1 cellular context compared by ENCODE assay signal in the genomic region with DNA sequence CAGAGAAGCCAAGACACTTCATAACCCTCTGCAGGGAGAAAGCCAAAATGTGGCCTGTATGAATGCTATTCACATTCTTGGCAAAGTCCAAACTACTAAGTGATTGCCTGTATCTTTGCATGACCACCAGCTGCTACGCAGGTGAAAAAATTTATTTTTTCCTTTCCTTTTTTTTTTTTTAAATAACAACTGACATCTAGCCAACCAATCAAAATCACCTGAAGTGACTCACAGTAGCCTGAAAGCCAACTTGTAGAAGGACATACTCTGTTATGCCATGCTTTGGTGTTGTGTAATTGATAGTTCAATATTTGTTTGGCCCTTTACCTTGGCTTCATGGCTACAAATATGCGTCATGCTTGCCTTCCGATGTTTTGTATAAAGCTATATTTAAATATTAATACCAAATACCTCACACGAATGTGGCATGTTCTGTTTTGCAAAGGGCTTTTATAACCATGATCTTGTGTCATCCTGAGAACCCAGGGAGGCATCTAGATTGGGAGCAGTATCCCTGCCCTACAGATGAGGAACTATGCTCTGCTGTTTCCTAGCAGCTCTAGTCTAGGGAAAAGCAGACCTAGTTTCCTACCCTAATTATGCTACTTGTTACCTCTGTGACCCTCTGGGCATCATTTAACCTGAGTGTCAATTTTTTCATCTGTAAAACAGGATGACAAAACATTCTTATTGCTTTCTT.
A peak's percentile ranks its signal among the peaks of the same experiment; 100 is the strongest.
TF ChIP-seq lines count a peak whose summit lies in the region.

No MANE protein-coding gene starts in this region.

TF ChIP-seq in HepG2, 621 proteins besides CTCF, POLR2A, EP300 and RAD21 (continued from another document and continues in another):
- TF ChIP-seq, protein P1, sequence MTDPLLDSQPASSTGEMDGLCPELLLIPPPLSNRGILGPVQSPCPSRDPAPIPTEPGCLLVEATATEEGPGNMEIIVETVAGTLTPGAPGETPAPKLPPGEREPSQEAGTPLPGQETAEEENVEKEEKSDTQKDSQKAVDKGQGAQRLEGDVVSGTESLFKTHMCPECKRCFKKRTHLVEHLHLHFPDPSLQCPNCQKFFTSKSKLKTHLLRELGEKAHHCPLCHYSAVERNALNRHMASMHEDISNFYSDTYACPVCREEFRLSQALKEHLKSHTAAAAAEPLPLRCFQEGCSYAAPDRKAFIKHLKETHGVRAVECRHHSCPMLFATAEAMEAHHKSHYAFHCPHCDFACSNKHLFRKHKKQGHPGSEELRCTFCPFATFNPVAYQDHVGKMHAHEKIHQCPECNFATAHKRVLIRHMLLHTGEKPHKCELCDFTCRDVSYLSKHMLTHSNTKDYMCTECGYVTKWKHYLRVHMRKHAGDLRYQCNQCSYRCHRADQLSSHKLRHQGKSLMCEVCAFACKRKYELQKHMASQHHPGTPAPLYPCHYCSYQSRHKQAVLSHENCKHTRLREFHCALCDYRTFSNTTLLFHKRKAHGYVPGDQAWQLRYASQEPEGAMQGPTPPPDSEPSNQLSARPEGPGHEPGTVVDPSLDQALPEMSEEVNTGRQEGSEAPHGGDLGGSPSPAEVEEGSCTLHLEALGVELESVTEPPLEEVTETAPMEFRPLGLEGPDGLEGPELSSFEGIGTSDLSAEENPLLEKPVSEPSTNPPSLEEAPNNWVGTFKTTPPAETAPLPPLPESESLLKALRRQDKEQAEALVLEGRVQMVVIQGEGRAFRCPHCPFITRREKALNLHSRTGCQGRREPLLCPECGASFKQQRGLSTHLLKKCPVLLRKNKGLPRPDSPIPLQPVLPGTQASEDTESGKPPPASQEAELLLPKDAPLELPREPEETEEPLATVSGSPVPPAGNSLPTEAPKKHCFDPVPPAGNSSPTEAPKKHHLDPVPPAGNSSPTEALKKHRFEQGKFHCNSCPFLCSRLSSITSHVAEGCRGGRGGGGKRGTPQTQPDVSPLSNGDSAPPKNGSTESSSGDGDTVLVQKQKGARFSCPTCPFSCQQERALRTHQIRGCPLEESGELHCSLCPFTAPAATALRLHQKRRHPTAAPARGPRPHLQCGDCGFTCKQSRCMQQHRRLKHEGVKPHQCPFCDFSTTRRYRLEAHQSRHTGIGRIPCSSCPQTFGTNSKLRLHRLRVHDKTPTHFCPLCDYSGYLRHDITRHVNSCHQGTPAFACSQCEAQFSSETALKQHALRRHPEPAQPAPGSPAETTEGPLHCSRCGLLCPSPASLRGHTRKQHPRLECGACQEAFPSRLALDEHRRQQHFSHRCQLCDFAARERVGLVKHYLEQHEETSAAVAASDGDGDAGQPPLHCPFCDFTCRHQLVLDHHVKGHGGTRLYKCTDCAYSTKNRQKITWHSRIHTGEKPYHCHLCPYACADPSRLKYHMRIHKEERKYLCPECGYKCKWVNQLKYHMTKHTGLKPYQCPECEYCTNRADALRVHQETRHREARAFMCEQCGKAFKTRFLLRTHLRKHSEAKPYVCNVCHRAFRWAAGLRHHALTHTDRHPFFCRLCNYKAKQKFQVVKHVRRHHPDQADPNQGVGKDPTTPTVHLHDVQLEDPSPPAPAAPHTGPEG (CRISPR knock-in tag; IDR thresholded peaks at IDR 0.05): no peak
- TF ChIP-seq, protein P2, sequence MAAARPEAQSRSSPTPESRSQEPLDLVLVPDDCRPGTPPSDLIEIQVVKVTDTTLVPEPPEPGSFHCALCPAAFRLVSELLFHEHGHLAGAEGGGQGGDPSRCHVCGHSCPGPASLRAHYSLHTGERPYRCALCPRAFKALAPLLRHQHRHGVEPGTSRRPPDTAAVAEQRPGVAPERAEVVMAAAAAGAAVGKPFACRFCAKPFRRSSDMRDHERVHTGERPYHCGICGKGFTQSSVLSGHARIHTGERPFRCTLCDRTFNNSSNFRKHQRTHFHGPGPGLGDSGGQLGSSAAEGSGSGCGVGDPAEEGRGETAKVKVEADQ (CRISPR knock-in tag; IDR thresholded peaks at IDR 0.05; ENCODE audit: borderline replicate concordance): no peak
- TF ChIP-seq, protein P3, sequence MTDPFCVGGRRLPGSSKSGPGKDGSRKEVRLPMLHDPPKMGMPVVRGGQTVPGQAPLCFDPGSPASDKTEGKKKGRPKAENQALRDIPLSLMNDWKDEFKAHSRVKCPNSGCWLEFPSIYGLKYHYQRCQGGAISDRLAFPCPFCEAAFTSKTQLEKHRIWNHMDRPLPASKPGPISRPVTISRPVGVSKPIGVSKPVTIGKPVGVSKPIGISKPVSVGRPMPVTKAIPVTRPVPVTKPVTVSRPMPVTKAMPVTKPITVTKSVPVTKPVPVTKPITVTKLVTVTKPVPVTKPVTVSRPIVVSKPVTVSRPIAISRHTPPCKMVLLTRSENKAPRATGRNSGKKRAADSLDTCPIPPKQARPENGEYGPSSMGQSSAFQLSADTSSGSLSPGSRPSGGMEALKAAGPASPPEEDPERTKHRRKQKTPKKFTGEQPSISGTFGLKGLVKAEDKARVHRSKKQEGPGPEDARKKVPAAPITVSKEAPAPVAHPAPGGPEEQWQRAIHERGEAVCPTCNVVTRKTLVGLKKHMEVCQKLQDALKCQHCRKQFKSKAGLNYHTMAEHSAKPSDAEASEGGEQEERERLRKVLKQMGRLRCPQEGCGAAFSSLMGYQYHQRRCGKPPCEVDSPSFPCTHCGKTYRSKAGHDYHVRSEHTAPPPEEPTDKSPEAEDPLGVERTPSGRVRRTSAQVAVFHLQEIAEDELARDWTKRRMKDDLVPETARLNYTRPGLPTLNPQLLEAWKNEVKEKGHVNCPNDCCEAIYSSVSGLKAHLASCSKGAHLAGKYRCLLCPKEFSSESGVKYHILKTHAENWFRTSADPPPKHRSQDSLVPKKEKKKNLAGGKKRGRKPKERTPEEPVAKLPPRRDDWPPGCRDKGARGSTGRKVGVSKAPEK (CRISPR knock-in tag; IDR thresholded peaks at IDR 0.05; ENCODE audit: borderline replicate concordance): no peak
- TF ChIP-seq DNMT1 (CRISPR knock-in tag; IDR thresholded peaks at IDR 0.05) (no peak), ZNF660 (CRISPR knock-in tag; IDR thresholded peaks at IDR 0.05; ENCODE audit: borderline replicate concordance, low read depth) (no peak), MXD4 (CRISPR knock-in tag; IDR thresholded peaks at IDR 0.05) (no peak), KDM6A (CRISPR knock-in tag; IDR thresholded peaks at IDR 0.05; ENCODE audit: low read depth) (peak; percentile 41), REPIN1 (CRISPR knock-in tag; IDR thresholded peaks at IDR 0.05; ENCODE audit: borderline replicate concordance, low read depth) (no peak), ZNF674 (CRISPR knock-in tag; IDR thresholded peaks at IDR 0.05; ENCODE audit: low read depth) (no peak), WIZ (CRISPR knock-in tag; IDR thresholded peaks at IDR 0.05) (no peak), RBM22 (optimal IDR thresholded peaks at IDR 0.05; ENCODE audit: low read length) (no peak), ZNF264 (CRISPR knock-in tag; IDR thresholded peaks at IDR 0.05) (no peak), MTF2 (CRISPR knock-in tag; IDR thresholded peaks at IDR 0.05; ENCODE audit: borderline replicate concordance) (no peak), NFE2 (CRISPR knock-in tag; IDR thresholded peaks at IDR 0.05) (no peak), NR2F2 (IDR thresholded peaks at IDR 0.05; ENCODE audit: borderline replicate concordance, low read depth) (peak; percentile 69), PRPF4 (IDR thresholded peaks at IDR 0.05; ENCODE audit: low read depth, low read length, poor library complexity, severe bottlenecking) (no peak), ZNF598 (CRISPR knock-in tag; IDR thresholded peaks at IDR 0.05; ENCODE audit: borderline replicate concordance) (no peak), ZNF543 (CRISPR knock-in tag; IDR thresholded peaks at IDR 0.05) (no peak), ZNF777 (CRISPR knock-in tag; IDR thresholded peaks at IDR 0.05) (no peak), ZSCAN25 (CRISPR knock-in tag; IDR thresholded peaks at IDR 0.05) (no peak), PAX8 (CRISPR knock-in tag; IDR thresholded peaks at IDR 0.05; ENCODE audit: borderline replicate concordance) (no peak), ZNF724P (CRISPR knock-in tag; IDR thresholded peaks at IDR 0.05; ENCODE audit: borderline replicate concordance) (no peak), NR3C1 (CRISPR knock-in tag; IDR thresholded peaks at IDR 0.05) (no peak), NRL (CRISPR knock-in tag; IDR thresholded peaks at IDR 0.05; ENCODE audit: borderline replicate concordance) (no peak), ZNF24 (IDR thresholded peaks at IDR 0.05) (no peak), ZNF33A (CRISPR knock-in tag; IDR thresholded peaks at IDR 0.05; ENCODE audit: borderline replicate concordance) (no peak)
- TF ChIP-seq, protein P4, sequence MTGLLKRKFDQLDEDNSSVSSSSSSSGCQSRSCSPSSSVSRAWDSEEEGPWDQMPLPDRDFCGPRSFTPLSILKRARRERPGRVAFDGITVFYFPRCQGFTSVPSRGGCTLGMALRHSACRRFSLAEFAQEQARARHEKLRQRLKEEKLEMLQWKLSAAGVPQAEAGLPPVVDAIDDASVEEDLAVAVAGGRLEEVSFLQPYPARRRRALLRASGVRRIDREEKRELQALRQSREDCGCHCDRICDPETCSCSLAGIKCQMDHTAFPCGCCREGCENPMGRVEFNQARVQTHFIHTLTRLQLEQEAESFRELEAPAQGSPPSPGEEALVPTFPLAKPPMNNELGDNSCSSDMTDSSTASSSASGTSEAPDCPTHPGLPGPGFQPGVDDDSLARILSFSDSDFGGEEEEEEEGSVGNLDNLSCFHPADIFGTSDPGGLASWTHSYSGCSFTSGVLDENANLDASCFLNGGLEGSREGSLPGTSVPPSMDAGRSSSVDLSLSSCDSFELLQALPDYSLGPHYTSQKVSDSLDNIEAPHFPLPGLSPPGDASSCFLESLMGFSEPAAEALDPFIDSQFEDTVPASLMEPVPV (CRISPR knock-in tag; IDR thresholded peaks at IDR 0.05): no peak
- TF ChIP-seq, protein P5, sequence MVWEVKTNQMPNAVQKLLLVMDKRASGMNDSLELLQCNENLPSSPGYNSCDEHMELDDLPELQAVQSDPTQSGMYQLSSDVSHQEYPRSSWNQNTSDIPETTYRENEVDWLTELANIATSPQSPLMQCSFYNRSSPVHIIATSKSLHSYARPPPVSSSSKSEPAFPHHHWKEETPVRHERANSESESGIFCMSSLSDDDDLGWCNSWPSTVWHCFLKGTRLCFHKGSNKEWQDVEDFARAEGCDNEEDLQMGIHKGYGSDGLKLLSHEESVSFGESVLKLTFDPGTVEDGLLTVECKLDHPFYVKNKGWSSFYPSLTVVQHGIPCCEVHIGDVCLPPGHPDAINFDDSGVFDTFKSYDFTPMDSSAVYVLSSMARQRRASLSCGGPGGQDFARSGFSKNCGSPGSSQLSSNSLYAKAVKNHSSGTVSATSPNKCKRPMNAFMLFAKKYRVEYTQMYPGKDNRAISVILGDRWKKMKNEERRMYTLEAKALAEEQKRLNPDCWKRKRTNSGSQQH (CRISPR knock-in tag; IDR thresholded peaks at IDR 0.05; ENCODE audit: low read depth): 0 out of 2 replicates have a peak, but pooled peaks have one; percentile 56
- TF ChIP-seq, protein P6, sequence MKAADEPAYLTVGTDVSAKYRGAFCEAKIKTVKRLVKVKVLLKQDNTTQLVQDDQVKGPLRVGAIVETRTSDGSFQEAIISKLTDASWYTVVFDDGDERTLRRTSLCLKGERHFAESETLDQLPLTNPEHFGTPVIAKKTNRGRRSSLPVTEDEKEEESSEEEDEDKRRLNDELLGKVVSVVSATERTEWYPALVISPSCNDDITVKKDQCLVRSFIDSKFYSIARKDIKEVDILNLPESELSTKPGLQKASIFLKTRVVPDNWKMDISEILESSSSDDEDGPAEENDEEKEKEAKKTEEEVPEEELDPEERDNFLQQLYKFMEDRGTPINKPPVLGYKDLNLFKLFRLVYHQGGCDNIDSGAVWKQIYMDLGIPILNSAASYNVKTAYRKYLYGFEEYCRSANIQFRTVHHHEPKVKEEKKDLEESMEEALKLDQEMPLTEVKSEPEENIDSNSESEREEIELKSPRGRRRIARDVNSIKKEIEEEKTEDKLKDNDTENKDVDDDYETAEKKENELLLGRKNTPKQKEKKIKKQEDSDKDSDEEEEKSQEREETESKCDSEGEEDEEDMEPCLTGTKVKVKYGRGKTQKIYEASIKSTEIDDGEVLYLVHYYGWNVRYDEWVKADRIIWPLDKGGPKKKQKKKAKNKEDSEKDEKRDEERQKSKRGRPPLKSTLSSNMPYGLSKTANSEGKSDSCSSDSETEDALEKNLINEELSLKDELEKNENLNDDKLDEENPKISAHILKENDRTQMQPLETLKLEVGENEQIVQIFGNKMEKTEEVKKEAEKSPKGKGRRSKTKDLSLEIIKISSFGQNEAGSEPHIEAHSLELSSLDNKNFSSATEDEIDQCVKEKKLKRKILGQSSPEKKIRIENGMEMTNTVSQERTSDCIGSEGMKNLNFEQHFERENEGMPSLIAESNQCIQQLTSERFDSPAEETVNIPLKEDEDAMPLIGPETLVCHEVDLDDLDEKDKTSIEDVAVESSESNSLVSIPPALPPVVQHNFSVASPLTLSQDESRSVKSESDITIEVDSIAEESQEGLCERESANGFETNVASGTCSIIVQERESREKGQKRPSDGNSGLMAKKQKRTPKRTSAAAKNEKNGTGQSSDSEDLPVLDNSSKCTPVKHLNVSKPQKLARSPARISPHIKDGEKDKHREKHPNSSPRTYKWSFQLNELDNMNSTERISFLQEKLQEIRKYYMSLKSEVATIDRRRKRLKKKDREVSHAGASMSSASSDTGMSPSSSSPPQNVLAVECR (CRISPR knock-in tag; IDR thresholded peaks at IDR 0.05; ENCODE audit: borderline replicate concordance): no peak
- TF ChIP-seq, protein P7, sequence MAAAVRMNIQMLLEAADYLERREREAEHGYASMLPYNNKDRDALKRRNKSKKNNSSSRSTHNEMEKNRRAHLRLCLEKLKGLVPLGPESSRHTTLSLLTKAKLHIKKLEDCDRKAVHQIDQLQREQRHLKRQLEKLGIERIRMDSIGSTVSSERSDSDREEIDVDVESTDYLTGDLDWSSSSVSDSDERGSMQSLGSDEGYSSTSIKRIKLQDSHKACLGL (CRISPR knock-in tag; IDR thresholded peaks at IDR 0.05): no peak
